21 cellular contexts compared by ENCODE assay signal in the genomic region with DNA sequence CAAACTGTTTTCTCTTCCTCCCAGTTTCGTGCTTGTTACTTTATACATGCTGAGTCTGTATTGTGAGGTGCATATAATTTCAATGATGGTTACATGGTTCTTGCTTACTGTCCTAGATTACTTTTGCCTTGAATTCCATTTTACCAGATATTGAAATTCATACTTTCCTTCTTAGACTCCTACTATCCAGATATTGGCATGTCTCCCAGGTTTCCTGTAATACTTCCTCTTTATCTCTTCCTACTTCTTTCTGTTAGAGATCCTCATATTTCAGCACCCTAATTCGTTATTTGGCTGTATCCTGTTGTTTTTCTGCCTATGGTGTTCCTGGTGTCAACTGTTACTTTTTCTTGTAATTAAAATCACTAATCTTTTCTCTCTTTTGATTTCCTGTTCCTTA.
DNase-seq lines count a peak whose midpoint lies in the region; ATAC-seq and TF ChIP-seq lines count a peak whose summit lies in the region.
"Had no signal": no experiment of that assay in that cellular context is flagged by ENCODE, and none has a peak within 500 bp of the region (broad histone marks: within the 10 kb centered on the region; RNA-seq: fewer than 3 reads in every experiment).

No MANE protein-coding gene starts in this region.

- H3K27me3 ChIP-seq in SK-N-SH (ENCODE audit: insufficient read depth), result no peaks in the 10 kb centered on the region
- H3K27me3 ChIP-seq: BLaER1 treated with 17β-estradiol and CSF1 and Interleukin-3, amounts not matched to agents 10 nM and 100 nM; upper lobe of right lung had no signal

- H3K36me3 ChIP-seq in SK-N-SH (replicated peaks in 1 of 2; ENCODE audit: control insufficient read depth in 1 of 2, insufficient read depth in 2 of 2, low read length in 1 of 2), result no peaks in the 10 kb centered on the region
- H3K36me3 ChIP-seq: BLaER1 treated with 17β-estradiol and CSF1 and Interleukin-3, amounts not matched to agents 10 nM and 100 nM; upper lobe of right lung; WERI-Rb-1 had no signal

- H4K20me1 ChIP-seq in SK-N-SH (ENCODE audit: insufficient read depth), result no peaks in the 10 kb centered on the region
- H4K20me1 ChIP-seq: BLaER1 treated with 17β-estradiol and CSF1 and Interleukin-3, amounts not matched to agents 10 nM and 100 nM had no signal

- no peak overlapping the region for H3K4me2 ChIP-seq in SK-N-SH
- H3K4me2 ChIP-seq: A549 had no signal

- WGBS in SK-N-SH (ENCODE audit: low lambda C conversion rate), result 51% methylated on average over 2 of the region's 2 CpGs

- POLR2A ChIA-PET in SK-N-SH (lab: Yijun Ruan, JAX), result no interaction called here

- intact Hi-C loops in Right ventricle myocardium superior (cut with DNase I) (no loop called here), cardiac septum (cut with DNase I) (no loop called here)

- H3K9me2 ChIP-seq in SK-N-SH, result no peaks in the 10 kb centered on the region

- peak overlapping the region in 1 of 2 experiments; percentile 2; a peak in 1 of 4 replicates for H3K27ac ChIP-seq in SK-N-SH (ENCODE audit: low read depth in 2 of 2, low read length in 1 of 2)
- H3K27ac ChIP-seq: A549; BLaER1 treated with 17β-estradiol and CSF1 and Interleukin-3, amounts not matched to agents 10 nM and 100 nM; coronary artery; upper lobe of right lung; WERI-Rb-1 had no signal

- DNase-seq in Right ventricle myocardium superior (no peak), cardiac septum (ENCODE audit: low spot score) (no peak), SK-N-SH (no peak), fibroblast of gingiva (ENCODE audit: low read depth) (peak; percentile 16), stromal cell of bone marrow (ENCODE audit: low read depth) (peak; percentile 31), H4 (ENCODE audit: low spot score) (no peak)
- DNase-seq: activated CD8-positive, alpha-beta memory T cell treated with anti-CD3 and anti-CD28 coated beads, Interleukin-2, amount 50 U/mL, for 48 hours; activated naive CD8-positive, alpha-beta T cell treated with anti-CD3 and anti-CD28 coated beads for 36 hours; HFFc6; Karpas-422; NCI-H446 treated with DMSO at 0.1 percent for 48 hours; posterior cingulate gyrus; SHP77 treated with DMSO at 0.1 percent for 48 hours; upper lobe of right lung; WERI-Rb-1 had no signal

- H3F3A ChIP-seq in SK-N-SH (replicated peaks; ENCODE audit: insufficient read depth), result no peaks in the 10 kb centered on the region

- CTCF ChIA-PET in SK-N-SH (lab: Yijun Ruan, JAX), result no interaction called here

- TF ChIP-seq EP300 in SK-N-SH (IDR thresholded peaks at IDR 0.05; ENCODE audit: borderline replicate concordance in 1 of 2, low read depth in 1 of 2, low read length in 1 of 2), result no peak

- H3K4me3 ChIP-seq in SK-N-SH (ENCODE audit: low read depth in 2 of 2, low read length in 1 of 2), result no peak overlapping the region
- H3K4me3 ChIP-seq: A549; BLaER1 treated with 17β-estradiol and CSF1 and Interleukin-3, amounts not matched to agents 10 nM and 100 nM; coronary artery; upper lobe of right lung had no signal

- peaks cover 0 to 13% of the 10 kb centered on the region in 2 experiments; a peak in 1 of 4 replicates for H3K4me1 ChIP-seq in SK-N-SH (ENCODE audit: control insufficient read depth in 1 of 2, insufficient read depth in 2 of 2, low read depth in 1 of 2, low read length in 1 of 2)
- H3K4me1 ChIP-seq: A549, upper lobe of right lung had no signal

- H3K9me3 ChIP-seq in SK-N-SH, result no peaks in the 10 kb centered on the region
- H3K9me3 ChIP-seq: A549, upper lobe of right lung had no signal

- TF ChIP-seq RAD21 in SK-N-SH (IDR thresholded peaks at IDR 0.05; ENCODE audit: low read length), result no peak

- peak; percentile 39 for ATAC-seq in Right ventricle myocardium superior (ENCODE audit: poor library complexity)
- no peak for ATAC-seq in GM18858 (IDR thresholded peaks at IDR 0.05; ENCODE audit: unreplicated experiment)
- no peak for ATAC-seq in GM18519 (IDR thresholded peaks at IDR 0.05; ENCODE audit: low FRiP score, unreplicated experiment)
- ATAC-seq: A549, sciatic nerve, upper lobe of right lung had no signal

- no peak overlapping the region for H3K9ac ChIP-seq in SK-N-SH
- H3K9ac ChIP-seq: BLaER1 treated with 17β-estradiol and CSF1 and Interleukin-3, amounts not matched to agents 10 nM and 100 nM had no signal

- no peak for TF ChIP-seq CTCF in SK-N-SH (IDR thresholded peaks at IDR 0.05)

- 0 out of 2 replicates have a peak overlapping the region, but pooled peaks have one; percentile 20 for H2AFZ ChIP-seq in SK-N-SH (ENCODE audit: low read depth)

- no peaks in the 10 kb centered on the region for H3K79me2 ChIP-seq in SK-N-SH (ENCODE audit: insufficient read depth)

TF ChIP-seq in SK-N-SH, 30 proteins besides CTCF, POLR2A, EP300 and RAD21:
- TF ChIP-seq, protein P1, sequence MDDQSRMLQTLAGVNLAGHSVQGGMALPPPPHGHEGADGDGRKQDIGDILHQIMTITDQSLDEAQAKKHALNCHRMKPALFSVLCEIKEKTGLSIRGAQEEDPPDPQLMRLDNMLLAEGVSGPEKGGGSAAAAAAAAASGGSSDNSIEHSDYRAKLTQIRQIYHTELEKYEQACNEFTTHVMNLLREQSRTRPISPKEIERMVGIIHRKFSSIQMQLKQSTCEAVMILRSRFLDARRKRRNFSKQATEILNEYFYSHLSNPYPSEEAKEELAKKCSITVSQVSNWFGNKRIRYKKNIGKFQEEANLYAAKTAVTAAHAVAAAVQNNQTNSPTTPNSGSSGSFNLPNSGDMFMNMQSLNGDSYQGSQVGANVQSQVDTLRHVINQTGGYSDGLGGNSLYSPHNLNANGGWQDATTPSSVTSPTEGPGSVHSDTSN (IDR thresholded peaks at IDR 0.05), result 0 out of 2 replicates have a peak, but pooled peaks have one; percentile 8
- TF ChIP-seq TEAD4 (IDR thresholded peaks at IDR 0.05; ENCODE audit: borderline replicate concordance, insufficient read depth) (no peak), NFIC (IDR thresholded peaks at IDR 0.05; ENCODE audit: borderline replicate concordance) (0 out of 2 replicates have a peak, but pooled peaks have one; percentile 30)

Comparison
In these comparisons a context has a peak if more than half of its experiments do, and no peak if none do; other contexts are left out.
1. DNase-seq: peak in fibroblast of gingiva (single experiment) and stromal cell of bone marrow (single experiment); none in Right ventricle myocardium superior (single experiment), cardiac septum (single experiment), SK-N-SH (single experiment) and H4 (single experiment).